Comparison of ENCODE assay signal across 12 cellular contexts in genomic region chr9:125701351-125701750, GRCh38. TPM values are rescaled to one million over a fixed set of nuclear protein-coding genes. Genes with fewer than 3 reads are reported as not detected.
DNase-seq lines count a peak whose midpoint lies in the region; ATAC-seq and TF ChIP-seq lines count a peak whose summit lies in the region.
"Had no signal": no experiment of that assay in that cellular context is flagged by ENCODE, and none has a peak within 500 bp of the region (broad histone marks: within the 10 kb centered on the region; RNA-seq: fewer than 3 reads in every experiment).

No MANE protein-coding gene starts in this region.

- H3K27ac Mint-ChIP-seq in endothelial cell (ENCODE audit: unreplicated experiment): no peak overlapping the region
- H3K27ac Mint-ChIP-seq: T-helper 1 cell treated with Interleukin-12 subunit alpha and Interleukin-12 subunit beta and Interleukin-4 antibody, amounts not matched to agents 30 μg/mL and 1 μg/mL, for 36 hours had no signal

- TF ChIP-seq CTCF in BJ (IDR thresholded peaks at IDR 0.05; ENCODE audit: insufficient read depth, low read depth, low read length) (no peak), RWPE2 (IDR thresholded peaks at IDR 0.05; ENCODE audit: poor library complexity, severe bottlenecking) (no peak), endothelial cell (IDR thresholded peaks at IDR 0.05; ENCODE audit: unreplicated experiment) (no peak)

- no peaks in the 10 kb centered on the region for H3K9me3 ChIP-seq in RWPE2 (ENCODE audit: severe bottlenecking)
- H3K9me3 ChIP-seq: uterus had no signal

- H3K27ac ChIP-seq in RWPE2 (ENCODE audit: poor library complexity, severe bottlenecking): peak overlapping the region; percentile 35
- H3K27ac ChIP-seq: uterus had no signal

- DNase-seq in BJ (ENCODE audit: low read depth) (peak; percentile 19), RWPE2 (ENCODE audit: low spot score) (no peak), glomerular endothelial cell (ENCODE audit: extremely low read depth, low read depth, low spot score) (peak; percentile 9), OCI-M2 (lab: John Stamatoyannopoulos, UW; ENCODE audit: unreplicated experiment) (no peak), endothelial cell (ENCODE audit: low spot score) (no peak)
- DNase-seq: GDM1, NCI-H1930, uterus had no signal

- CTCF ChIA-PET in BJ (lab: Yijun Ruan, JAX): no interaction called here

- H3K9me3 Mint-ChIP-seq in endothelial cell (ENCODE audit: unreplicated experiment): no peaks in the 10 kb centered on the region
- H3K9me3 Mint-ChIP-seq: T-helper 1 cell treated with Interleukin-12 subunit alpha and Interleukin-12 subunit beta and Interleukin-4 antibody, amounts not matched to agents 30 μg/mL and 1 μg/mL, for 36 hours had no signal

- H3K4me3 Mint-ChIP-seq in endothelial cell (ENCODE audit: unreplicated experiment): no peak overlapping the region
- H3K4me3 Mint-ChIP-seq: T-helper 1 cell treated with Interleukin-12 subunit alpha and Interleukin-12 subunit beta and Interleukin-4 antibody, amounts not matched to agents 30 μg/mL and 1 μg/mL, for 36 hours had no signal

- H3K27me3 ChIP-seq in BJ (ENCODE audit: control insufficient read depth, insufficient read depth, low read length) (no peaks in the 10 kb centered on the region), RWPE2 (ENCODE audit: insufficient read depth, poor library complexity, severe bottlenecking) (no peaks in the 10 kb centered on the region)
- H3K27me3 ChIP-seq: uterus had no signal

- peaks cover 3% of the 10 kb centered on the region for H3K36me3 Mint-ChIP-seq in endothelial cell (ENCODE audit: low read depth, unreplicated experiment)

- peaks cover 15% of the 10 kb centered on the region for H3K4me1 Mint-ChIP-seq in endothelial cell (ENCODE audit: unreplicated experiment)

- POLR2A ChIA-PET in BJ (lab: Charles Lee): no interaction called here

- H3K4me1 ChIP-seq in RWPE2 (ENCODE audit: insufficient read depth, poor library complexity, severe bottlenecking): peaks cover 20% of the 10 kb centered on the region
- H3K4me1 ChIP-seq: uterus had no signal

- H3K4me3 ChIP-seq in BJ (ENCODE audit: low read depth, low read length) (no peak overlapping the region), RWPE2 (ENCODE audit: severe bottlenecking) (no peak overlapping the region)
- H3K4me3 ChIP-seq: uterus had no signal

- peak; percentile 47 for ATAC-seq in GM19324 (IDR thresholded peaks at IDR 0.05; ENCODE audit: low FRiP score, unreplicated experiment)
- ATAC-seq in RWPE2 (ENCODE audit: low read depth): peak; percentile 97
- no peak for ATAC-seq in HG02885 (IDR thresholded peaks at IDR 0.05; ENCODE audit: poor library complexity, unreplicated experiment)
- ATAC-seq in HG03469 (IDR thresholded peaks at IDR 0.05; ENCODE audit: unreplicated experiment): no peak

- H3K36me3 ChIP-seq in BJ (ENCODE audit: control insufficient read depth, insufficient read depth, low read length): no peaks in the 10 kb centered on the region
- H3K36me3 ChIP-seq in RWPE2 (ENCODE audit: low read depth): peaks cover 9% of the 10 kb centered on the region
- H3K36me3 ChIP-seq: uterus had no signal

- H3K27me3 Mint-ChIP-seq in endothelial cell (ENCODE audit: unreplicated experiment): no peaks in the 10 kb centered on the region

RNA-seq across cellular contexts. Expression of gene MAPKAP1, which starts 5.7 kb away (rescaled TPM):
- polyA plus RNA-seq in BJ (2011; rRNA removed): 113 TPM in 2 replicates
- 53.9 and 65.6 TPM in 2 replicates for polyA minus RNA-seq in BJ (2011; rRNA and poly(A)+ RNA removed)
- total RNA-seq in glomerular endothelial cell (76.9 and 84.3 TPM in 2 replicates), endothelial cell (ENCODE audit: unreplicated experiment) (74.6 TPM)

RNA-seq across cellular contexts. Expression of gene PBX3, which starts 45.8 kb away (rescaled TPM):
- polyA plus RNA-seq in BJ (2011; rRNA removed): 27.9 and 31.7 TPM in 2 replicates
- polyA minus RNA-seq in BJ (2011; rRNA and poly(A)+ RNA removed): 20.9 and 26.8 TPM in 2 replicates
- total RNA-seq in glomerular endothelial cell (20.1 and 23.6 TPM in 2 replicates), endothelial cell (ENCODE audit: unreplicated experiment) (37.6 TPM)

Comparison
In these comparisons a context has a peak if more than half of its experiments do, and no peak if none do; other contexts are left out.
1. DNase-seq: peak in BJ (single experiment) and glomerular endothelial cell (single experiment); none in RWPE2 (single experiment), OCI-M2 (single experiment) and endothelial cell (single experiment).
2. ATAC-seq: peak in GM19324 (single experiment) and RWPE2 (single experiment); none in HG02885 (single experiment) and HG03469 (single experiment).